15 cellular contexts compared by ENCODE assay signal in genomic region chr10:68559251-68559650, GRCh38. TPM values are rescaled to one million over a fixed set of nuclear protein-coding genes. Genes with fewer than 3 reads are reported as not detected.
DNase-seq lines count a peak whose midpoint lies in the region; ATAC-seq and TF ChIP-seq lines count a peak whose summit lies in the region.
"Had no signal": no experiment of that assay in that cellular context is flagged by ENCODE, and none has a peak within 500 bp of the region (broad histone marks: within the 10 kb centered on the region; RNA-seq: fewer than 3 reads in every experiment).

No MANE protein-coding gene starts in this region.

- no peak for TF ChIP-seq CTCF in mesothelial cell of epicardium (IDR thresholded peaks at IDR 0.05; ENCODE audit: unreplicated experiment)

- H3K9me3 Mint-ChIP-seq in activated naive CD8-positive, alpha-beta T cell (ENCODE audit: low read depth): no peaks in the 10 kb centered on the region
- H3K9me3 Mint-ChIP-seq in activated naive CD8-positive, alpha-beta T cell treated with anti-CD3 and anti-CD28 coated beads for 36 hours: no peaks in the 10 kb centered on the region
- no peaks in the 10 kb centered on the region for H3K9me3 Mint-ChIP-seq in mesothelial cell of epicardium
- H3K9me3 Mint-ChIP-seq in stimulated activated effector memory CD8-positive, alpha-beta T cell treated with anti-CD3 and anti-CD28 coated beads, Interleukin-12 subunit alpha, Interleukin-12 subunit beta, amount 100 ng/mL, for 72 hours: no peaks in the 10 kb centered on the region
- H3K9me3 Mint-ChIP-seq: activated CD4-positive, alpha-beta memory T cell treated with anti-CD3 and anti-CD28 coated beads for 36 hours had no signal

- H3K27me3 Mint-ChIP-seq in activated naive CD8-positive, alpha-beta T cell: peaks cover 33% of the 10 kb centered on the region
- peaks cover 60% of the 10 kb centered on the region for H3K27me3 Mint-ChIP-seq in activated naive CD8-positive, alpha-beta T cell treated with anti-CD3 and anti-CD28 coated beads for 36 hours
- H3K27me3 Mint-ChIP-seq in T-helper 17 cell: peaks cover 53% of the 10 kb centered on the region
- H3K27me3 Mint-ChIP-seq in mesothelial cell of epicardium (ENCODE audit: low read depth): no peaks in the 10 kb centered on the region

- H3K4me3 Mint-ChIP-seq in activated naive CD8-positive, alpha-beta T cell: peak overlapping the region; percentile 74
- H3K4me3 Mint-ChIP-seq in activated naive CD8-positive, alpha-beta T cell treated with anti-CD3 and anti-CD28 coated beads for 36 hours: no peak overlapping the region
- peak overlapping the region; percentile 19 for H3K4me3 Mint-ChIP-seq in T-helper 17 cell
- peak overlapping the region; percentile 78 for H3K4me3 Mint-ChIP-seq in mesothelial cell of epicardium
- H3K4me3 Mint-ChIP-seq in stimulated activated effector memory CD8-positive, alpha-beta T cell treated with anti-CD3 and anti-CD28 coated beads, Interleukin-12 subunit alpha, Interleukin-12 subunit beta, amount 100 ng/mL, for 72 hours: peak overlapping the region; percentile 75

- peaks cover 2% of the 10 kb centered on the region for H3K36me3 Mint-ChIP-seq in activated naive CD8-positive, alpha-beta T cell
- H3K36me3 Mint-ChIP-seq in activated naive CD8-positive, alpha-beta T cell treated with anti-CD3 and anti-CD28 coated beads for 36 hours: peaks cover 2% of the 10 kb centered on the region
- H3K36me3 Mint-ChIP-seq in T-helper 17 cell (ENCODE audit: low read depth): peaks cover 8% of the 10 kb centered on the region
- no peaks in the 10 kb centered on the region for H3K36me3 Mint-ChIP-seq in mesothelial cell of epicardium
- H3K36me3 Mint-ChIP-seq in stimulated activated effector memory CD8-positive, alpha-beta T cell treated with anti-CD3 and anti-CD28 coated beads, Interleukin-12 subunit alpha, Interleukin-12 subunit beta, amount 100 ng/mL, for 72 hours: no peaks in the 10 kb centered on the region
- H3K36me3 Mint-ChIP-seq: activated CD4-positive, alpha-beta memory T cell treated with anti-CD3 and anti-CD28 coated beads for 36 hours had no signal

- ATAC-seq in T-helper 17 cell (no peak), GM18867 (IDR thresholded peaks at IDR 0.05; ENCODE audit: unreplicated experiment) (no peak)
- no peak for ATAC-seq in stimulated activated effector memory CD8-positive, alpha-beta T cell treated with anti-CD3 and anti-CD28 coated beads, Interleukin-12 subunit alpha, Interleukin-12 subunit beta, amount 100 ng/mL, for 72 hours

- H3K9me3 ChIP-seq in T-helper 17 cell (ENCODE audit: control insufficient read depth, low read length, poor library complexity, severe bottlenecking): no peaks in the 10 kb centered on the region
- H3K9me3 ChIP-seq: stomach had no signal

- peaks cover 28% of the 10 kb centered on the region for H3K4me1 Mint-ChIP-seq in activated naive CD8-positive, alpha-beta T cell (ENCODE audit: low read depth)
- peaks cover 17% of the 10 kb centered on the region for H3K4me1 Mint-ChIP-seq in activated naive CD8-positive, alpha-beta T cell treated with anti-CD3 and anti-CD28 coated beads for 36 hours
- H3K4me1 Mint-ChIP-seq in T-helper 17 cell: peaks cover 20% of the 10 kb centered on the region
- H3K4me1 Mint-ChIP-seq in mesothelial cell of epicardium: peaks cover 19% of the 10 kb centered on the region
- peaks cover 26% of the 10 kb centered on the region for H3K4me1 Mint-ChIP-seq in stimulated activated effector memory CD8-positive, alpha-beta T cell treated with anti-CD3 and anti-CD28 coated beads, Interleukin-12 subunit alpha, Interleukin-12 subunit beta, amount 100 ng/mL, for 72 hours

- H3K27ac Mint-ChIP-seq in activated naive CD8-positive, alpha-beta T cell: no peak overlapping the region
- no peak overlapping the region for H3K27ac Mint-ChIP-seq in activated naive CD8-positive, alpha-beta T cell treated with anti-CD3 and anti-CD28 coated beads for 36 hours
- no peak overlapping the region for H3K27ac Mint-ChIP-seq in T-helper 17 cell
- H3K27ac Mint-ChIP-seq in mesothelial cell of epicardium: no peak overlapping the region
- H3K27ac Mint-ChIP-seq in stimulated activated effector memory CD8-positive, alpha-beta T cell treated with anti-CD3 and anti-CD28 coated beads, Interleukin-12 subunit alpha, Interleukin-12 subunit beta, amount 100 ng/mL, for 72 hours: no peak overlapping the region
- H3K27ac Mint-ChIP-seq: activated CD4-positive, alpha-beta memory T cell treated with anti-CD3 and anti-CD28 coated beads for 36 hours had no signal

- DNase-seq in activated naive CD8-positive, alpha-beta T cell treated with anti-CD3 and anti-CD28 coated beads for 36 hours: no peak
- DNase-seq in T-helper 17 cell (no peak), mesothelial cell of epicardium (ENCODE audit: low spot score in 2 of 2, unreplicated experiment in 2 of 2) (no peak), COLO668 (lab: John Stamatoyannopoulos, UW; ENCODE audit: unreplicated experiment) (no peak), HT-29 (ENCODE audit: low spot score) (no peak)
- DNase-seq in stimulated activated effector memory CD8-positive, alpha-beta T cell treated with anti-CD3 and anti-CD28 coated beads, Interleukin-12 subunit alpha, Interleukin-12 subunit beta, amount 100 ng/mL, for 72 hours (ENCODE audit: low spot score in 2 of 2): no peak
- DNase-seq: activated effector memory CD4-positive, alpha-beta T cell treated with Interleukin-2 at 50 U/mL for 16 hours; dermis blood vessel endothelial cell; NCI-H1694 treated with DMSO at 0.1 percent for 48 hours; NCI-H446; SIG-M5; stomach had no signal

RNA-seq across cellular contexts. Expression of gene TET1, which starts 0.9 kb away (rescaled TPM):
- under 1 TPM; 0.72 to 0.82 TPM for total RNA-seq in activated naive CD8-positive, alpha-beta T cell treated with anti-CD3 and anti-CD28 coated beads for 36 hours
- total RNA-seq in T-helper 17 cell (1 to 10 TPM; 2.2 to 2.8 TPM), mesothelial cell of epicardium (34.2 to 35.7 TPM (median 35.6 TPM) in 3 replicates)
- total RNA-seq in HT-29 (2014; rRNA removed; shearing (Covaris generic)): under 0.01 and 0.03 TPM in 2 replicates

RNA-seq across cellular contexts. Expression of gene SLC25A16, which starts 31.9 kb away (rescaled TPM):
- total RNA-seq in activated naive CD8-positive, alpha-beta T cell treated with anti-CD3 and anti-CD28 coated beads for 36 hours: 10 to 100 TPM; 13.2 to 13.7 TPM
- total RNA-seq in T-helper 17 cell (10 to 100 TPM; 22.8 to 28.4 TPM), mesothelial cell of epicardium (18.6 to 23.1 TPM (median 22.1 TPM) in 3 replicates)
- 4.9 and 6.4 TPM in 2 replicates for total RNA-seq in HT-29 (2014; rRNA removed; shearing (Covaris generic))
